In the genomic region with DNA sequence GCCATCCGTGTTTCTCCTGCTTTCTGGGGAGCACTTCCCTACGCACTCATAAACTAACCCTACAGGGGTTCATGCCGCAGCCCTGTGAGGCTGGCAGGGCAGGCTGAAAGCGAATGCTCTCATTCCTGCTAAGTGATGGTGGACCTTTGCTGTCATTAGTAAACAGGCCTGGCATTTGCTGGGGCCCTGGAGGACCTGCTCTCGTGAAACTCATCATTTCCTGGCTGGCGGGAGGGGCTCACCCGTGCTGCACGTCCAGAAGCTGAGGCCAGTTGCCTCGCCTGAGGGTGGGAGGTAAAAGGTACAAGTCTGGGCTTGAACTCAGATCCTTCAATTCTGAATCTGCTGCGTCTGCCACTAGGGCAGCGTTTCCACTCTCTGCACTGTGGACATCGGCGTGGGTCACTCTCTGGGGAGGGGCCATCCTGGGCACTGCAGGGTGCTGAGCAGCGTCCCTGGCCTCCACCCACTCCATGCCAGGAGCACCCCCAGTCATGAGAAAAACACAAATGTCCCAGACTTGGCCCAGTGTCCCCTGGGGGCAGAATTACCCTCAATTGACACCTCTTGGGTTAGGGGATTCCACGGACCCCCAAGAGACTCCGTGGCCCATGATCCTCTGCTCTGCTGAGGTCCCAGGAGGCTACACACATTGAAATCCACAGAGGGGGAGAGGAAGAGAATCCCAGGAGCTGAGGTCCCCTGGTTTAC, we compare ENCODE assay signal across 9 cellular contexts. TPM values are rescaled to one million over a fixed set of nuclear protein-coding genes. Genes with fewer than 3 reads are reported as not detected.
A peak's percentile ranks its signal among the peaks of the same experiment; 100 is the strongest.
DNase-seq lines count a peak whose midpoint lies in the region; ATAC-seq, FAIRE-seq and TF ChIP-seq lines count a peak whose summit lies in the region.
"Had no signal": no experiment of that assay in that cellular context is flagged by ENCODE, and none has a peak within 500 bp of the region (broad histone marks: within the 10 kb centered on the region; RNA-seq: fewer than 3 reads in every experiment).

No MANE protein-coding gene starts in this region.

- intact Hi-C loops in psoas muscle (cut with DNase I), result no loop called here

- no peaks in the 10 kb centered on the region for H3K36me3 ChIP-seq in MM.1S (replicated peaks; ENCODE audit: insufficient read depth, low read length)
- H3K36me3 ChIP-seq in psoas muscle (ENCODE audit: insufficient read depth in 1 of 2, low read depth in 1 of 2), result peaks cover 0 to 4% of the 10 kb centered on the region in 2 donors

- no peaks in the 10 kb centered on the region for H3K27me3 Mint-ChIP-seq in chondrocyte (ENCODE audit: low read depth)

- H2AFZ ChIP-seq in MM.1S (ENCODE audit: low read length), result no peak overlapping the region

- no peaks in the 10 kb centered on the region for H3K9me2 ChIP-seq in MM.1S (replicated peaks; ENCODE audit: insufficient read depth, low read length)

- peak overlapping the region; percentile 28; the same call in 1 of the 2 replicates for H3K4me3 ChIP-seq in MM.1S (ENCODE audit: low read length)
- no peak overlapping the region for H3K4me3 ChIP-seq in psoas muscle

- no peak overlapping the region for H3K4me3 Mint-ChIP-seq in chondrocyte (ENCODE audit: unreplicated experiment)

- H4K20me1 ChIP-seq in MM.1S (ENCODE audit: insufficient read depth, low read length), result no peaks in the 10 kb centered on the region

- peaks cover 56% of the 10 kb centered on the region for H3K4me1 ChIP-seq in MM.1S (ENCODE audit: low read length)
- H3K4me1 ChIP-seq in psoas muscle, result peaks cover 36% of the 10 kb centered on the region

- no peaks in the 10 kb centered on the region for H3K9me3 Mint-ChIP-seq in chondrocyte (ENCODE audit: low read depth)

- ATAC-seq in psoas muscle, result no peak
- no peak for ATAC-seq in HG02973 (IDR thresholded peaks at IDR 0.05; ENCODE audit: unreplicated experiment)
- no peak for ATAC-seq in GM19455 (IDR thresholded peaks at IDR 0.05; ENCODE audit: unreplicated experiment)
- ATAC-seq: left colon had no signal

- H3K4me1 Mint-ChIP-seq in chondrocyte (ENCODE audit: low read depth), result peaks cover 46% of the 10 kb centered on the region

- peaks cover 3% of the 10 kb centered on the region for H3K36me3 Mint-ChIP-seq in chondrocyte (ENCODE audit: low read depth)

- H3K27ac ChIP-seq in MM.1S (ENCODE audit: low read length) (peak overlapping the region; percentile 90), psoas muscle (peak overlapping the region; percentile 67)

- H3K79me2 ChIP-seq in MM.1S (ENCODE audit: low read length), result peaks cover 59% of the 10 kb centered on the region

- 74 to 81% (median 80%) methylated on average over 16 of the region's 16 CpGs for WGBS in psoas muscle, 3 donors

- FAIRE-seq in frontal cortex (lab: Jason Lieb, UNC), result no peak

- TF ChIP-seq CTCF in GM10266 (IDR thresholded peaks at IDR 0.05; ENCODE audit: control insufficient read depth, insufficient read depth, low read depth, missing control alignments) (no peak), MM.1S (IDR thresholded peaks at IDR 0.05; ENCODE audit: low read length) (no peak), chondrocyte (IDR thresholded peaks at IDR 0.05) (no peak), psoas muscle (IDR thresholded peaks at IDR 0.05) (no peak)

- H3F3A ChIP-seq in MM.1S (ENCODE audit: insufficient read depth, low read length), result peaks cover 73% of the 10 kb centered on the region

- DNase-seq in GM10266 (ENCODE audit: extremely low spot score), result peak; percentile 47
- peak; percentile 89 for DNase-seq in MM.1S
- no peak for DNase-seq in chondrocyte (ENCODE audit: low spot score)
- peak in 1 of 2 donors; percentile 48 for DNase-seq in psoas muscle
- DNase-seq in frontal cortex (ENCODE audit: low spot score in 2 of 2), result no peak
- no peak for DNase-seq in GM03348 (ENCODE audit: low spot score)
- DNase-seq: left colon had no signal

- no peaks in the 10 kb centered on the region for H3K27me3 ChIP-seq in MM.1S (replicated peaks; ENCODE audit: insufficient read depth, low read length)
- no peaks in the 10 kb centered on the region for H3K27me3 ChIP-seq in psoas muscle (ENCODE audit: insufficient read depth in 3 of 3, low read length in 2 of 3)

- H3K9me3 ChIP-seq in MM.1S (replicated peaks; ENCODE audit: insufficient read depth, low read length), result no peaks in the 10 kb centered on the region
- no peaks in the 10 kb centered on the region for H3K9me3 ChIP-seq in psoas muscle

- H3K9ac ChIP-seq in MM.1S (ENCODE audit: low read length), result peak overlapping the region; percentile 80

- H3K27ac Mint-ChIP-seq in chondrocyte (ENCODE audit: unreplicated experiment), result peak overlapping the region; percentile 87

- H3K4me2 ChIP-seq in MM.1S (ENCODE audit: low read depth, low read length), result peak overlapping the region; percentile 86

RNA-seq across cellular contexts. Expression of a gene that starts 7.0 kb away (rescaled TPM):
- total RNA-seq in chondrocyte (34.6 to 48.0 TPM (median 45.5 TPM) in 3 replicates), psoas muscle (10 to 100 TPM in 3 of 4 donors, 1 to 10 TPM in 1; 9.9 to 19.8 (median 17.2) TPM), frontal cortex (9.4 TPM)
- 10 to 100 TPM in 2 of 3 donors, 1 to 10 TPM in 1; 8.3 to 13.5 (median 11.3) TPM for polyA plus RNA-seq in psoas muscle

RNA-seq across cellular contexts. Expression of a gene that starts 7.6 kb away (rescaled TPM):
- 2.4 to 3.9 TPM (median 3.2 TPM) in 3 replicates for total RNA-seq in chondrocyte
- total RNA-seq in psoas muscle, result 1 to 10 TPM in 3 of 4 donors, under 1 TPM in 1; 0.89 to 2.8 (median 1.4) TPM
- polyA plus RNA-seq in psoas muscle, result 1 to 10 TPM in 2 of 3 donors, under 1 TPM in 1; 0.69 to 3.0 (median 2.0) TPM
- total RNA-seq in frontal cortex, result 2.9 TPM

RNA-seq across cellular contexts. Expression of a gene that starts 38.1 kb away (rescaled TPM):
- total RNA-seq in chondrocyte, result 32.8 to 127 TPM (median 125 TPM) in 3 replicates
- total RNA-seq in psoas muscle, result 1,000 to 10,000 TPM in 2 of 4 donors, 100 to 1,000 TPM in 2; 793 to 2,795 (median 946) TPM
- polyA plus RNA-seq in psoas muscle, result 1,000 to 10,000 TPM in 2 of 3 donors, 100 to 1,000 TPM in 1; 888 to 1,268 (median 1,190) TPM
- 18.3 TPM for total RNA-seq in frontal cortex

Comparison
In these comparisons a context has a peak if more than half of its experiments do, and no peak if none do; other contexts are left out.
1. DNase-seq: peak in GM10266 (single experiment) and MM.1S (single experiment); none in chondrocyte (single experiment), frontal cortex (0 of 2) and GM03348 (single experiment).